ENCODE assay signal across 10 cellular contexts in genomic region chr3:31232049-31233040, GRCh38.
A peak's percentile ranks its signal among the peaks of the same experiment; 100 is the strongest.
DNase-seq lines count a peak whose midpoint lies in the region; ATAC-seq, FAIRE-seq and TF ChIP-seq lines count a peak whose summit lies in the region.
"Had no signal": no experiment of that assay in that cellular context is flagged by ENCODE, and none has a peak within 500 bp of the region (broad histone marks: within the 10 kb centered on the region; RNA-seq: fewer than 3 reads in every experiment).

No MANE protein-coding gene starts in this region.

- dilution Hi-C loops in mammary epithelial cell (cut with HindIII; ENCODE audit: low sequenced_read_pairs), result no loop called here

- H2AFZ ChIP-seq in OCI-LY3 (ENCODE audit: low read depth, low read length) (peak overlapping the region; percentile 41), mammary epithelial cell (ENCODE audit: low read depth, low read length) (no peak overlapping the region)

- DNase-seq in NCI-H2107 treated with DMSO at 0.1 percent for 48 hours (lab: John Stamatoyannopoulos, UW; ENCODE audit: unreplicated experiment) (no peak), mammary epithelial cell (no peak), HTR-8/SVneo (ENCODE audit: insufficient read length, low spot score) (no peak), substantia nigra (lab: John Stamatoyannopoulos, UW) (no peak)
- DNase-seq: COR-L47 had no signal

- in situ Hi-C loops in mammary epithelial cell (cut with MboI; ENCODE audit: low sequenced_read_pairs in 2 of 2), result no loop called here

- H4K20me1 ChIP-seq in BLaER1 treated with 17β-estradiol and CSF1 and Interleukin-3, amounts not matched to agents 10 nM and 100 nM, result no peaks in the 10 kb centered on the region
- no peaks in the 10 kb centered on the region for H4K20me1 ChIP-seq in OCI-LY3 (ENCODE audit: insufficient read depth, low read length)
- no peaks in the 10 kb centered on the region for H4K20me1 ChIP-seq in mammary epithelial cell (ENCODE audit: insufficient read depth, low read length)

- intact Hi-C loops in mammary epithelial cell (cut with micrococcal nuclease), result no loop called here

- H3K9me3 ChIP-seq in BLaER1 treated with 17β-estradiol and CSF1 and Interleukin-3, amounts not matched to agents 10 nM and 100 nM (replicated peaks in 1 of 11), result peaks cover 0 to 63% (median 31%) of the 10 kb centered on the region in 11 experiments; a peak in 18 of 22 replicates
- no peaks in the 10 kb centered on the region for H3K9me3 ChIP-seq in OCI-LY3 (ENCODE audit: insufficient read depth, low read length)
- H3K9me3 ChIP-seq in gastroesophageal sphincter, result no peaks in the 10 kb centered on the region
- H3K9me3 ChIP-seq in mammary epithelial cell (replicated peaks; ENCODE audit: insufficient read depth, low read length), result no peaks in the 10 kb centered on the region
- H3K9me3 ChIP-seq: body of pancreas had no signal

- no peak for FAIRE-seq in HTR-8/SVneo (lab: Jason Lieb, UNC)

- no TSS peak for BruUV-seq in mammary epithelial cell (replicated peaks; lab: Mats Ljungman, UMichigan)

- CTCF ChIA-PET in mammary epithelial cell (lab: Charles Lee; ENCODE audit: low non-redundant PET), result interaction anchor here (0.6 kb wide), 1 partner anchor 224 kb away, joined by 3 read pairs; no protein-coding TSS in a partner anchor

- peak overlapping the region in 8 of 10 experiments; percentile 22 to 46 (median 40); a peak in 10 of 20 replicates for H3K4me3 ChIP-seq in BLaER1 treated with 17β-estradiol and CSF1 and Interleukin-3, amounts not matched to agents 10 nM and 100 nM
- H3K4me3 ChIP-seq in OCI-LY3 (ENCODE audit: low read length), result peak overlapping the region; percentile 18
- no peak overlapping the region for H3K4me3 ChIP-seq in gastroesophageal sphincter
- no peak overlapping the region for H3K4me3 ChIP-seq in mammary epithelial cell (replicated peaks in 1 of 3; ENCODE audit: insufficient read depth in 1 of 3, low read depth in 2 of 3, low read length in 3 of 3)
- H3K4me3 ChIP-seq: body of pancreas had no signal

- TF ChIP-seq CTCF in OCI-LY3 (IDR thresholded peaks at IDR 0.05; ENCODE audit: low read depth, low read length), result no peak
- no peak for TF ChIP-seq CTCF in gastroesophageal sphincter (IDR thresholded peaks at IDR 0.05)
- no peak for TF ChIP-seq CTCF in mammary epithelial cell (conservative IDR thresholded peaks at IDR 0.05 in 1 of 2, IDR thresholded peaks at IDR 0.05 in 1 of 2; ENCODE audit: extremely low read depth in 1 of 2, insufficient read depth in 1 of 2, low read depth in 1 of 2, low read length in 2 of 2)

- no peaks in the 10 kb centered on the region for H3K27me3 ChIP-seq in BLaER1 treated with 17β-estradiol and CSF1 and Interleukin-3, amounts not matched to agents 10 nM and 100 nM
- H3K27me3 ChIP-seq in OCI-LY3 (ENCODE audit: low read depth, low read length) (no peaks in the 10 kb centered on the region), gastroesophageal sphincter (no peaks in the 10 kb centered on the region), mammary epithelial cell (ENCODE audit: insufficient read depth, low read length) (peaks cover 1% of the 10 kb centered on the region)
- H3K27me3 ChIP-seq: body of pancreas had no signal

- ATAC-seq in GM21526 (IDR thresholded peaks at IDR 0.05; ENCODE audit: low FRiP score, unreplicated experiment), result peak; percentile 47
- ATAC-seq in gastroesophageal sphincter, result peak; percentile 44
- ATAC-seq: body of pancreas had no signal

- no peak for TF ChIP-seq EP300 in gastroesophageal sphincter (IDR thresholded peaks at IDR 0.05)

- no peaks in the 10 kb centered on the region for H3K79me2 ChIP-seq in OCI-LY3 (ENCODE audit: low read length)
- no peaks in the 10 kb centered on the region for H3K79me2 ChIP-seq in mammary epithelial cell (ENCODE audit: insufficient read depth, low read length)

- peak overlapping the region; percentile 71 to 87 (median 77) for H3K4me2 ChIP-seq in BLaER1 treated with 17β-estradiol and CSF1 and Interleukin-3, amounts not matched to agents 10 nM and 100 nM
- H3K4me2 ChIP-seq in OCI-LY3 (ENCODE audit: low read length) (peak overlapping the region; percentile 61), mammary epithelial cell (ENCODE audit: insufficient read depth, low read depth, low read length) (no peak overlapping the region)

- H3K36me3 ChIP-seq in BLaER1 treated with 17β-estradiol and CSF1 and Interleukin-3, amounts not matched to agents 10 nM and 100 nM, result no peaks in the 10 kb centered on the region
- H3K36me3 ChIP-seq in OCI-LY3 (replicated peaks; ENCODE audit: low read depth, low read length) (no peaks in the 10 kb centered on the region), gastroesophageal sphincter (no peaks in the 10 kb centered on the region), mammary epithelial cell (ENCODE audit: insufficient read depth, low read length) (no peaks in the 10 kb centered on the region)

- peak overlapping the region; percentile 60 to 79 (median 70); a peak in 21 of 22 replicates for H3K27ac ChIP-seq in BLaER1 treated with 17β-estradiol and CSF1 and Interleukin-3, amounts not matched to agents 10 nM and 100 nM
- H3K27ac ChIP-seq in OCI-LY3 (ENCODE audit: low read length) (peak overlapping the region; percentile 72), gastroesophageal sphincter (peak overlapping the region in 1 of 4 donors; percentile 20), mammary epithelial cell (ENCODE audit: insufficient read depth, low read depth, low read length) (no peak overlapping the region), substantia nigra (ENCODE audit: low read depth, low read length, poor library complexity, severe bottlenecking) (no peak overlapping the region)

- peak overlapping the region in 9 of 11 experiments; percentile 3 to 59 (median 34); a peak in 14 of 22 replicates for H3K9ac ChIP-seq in BLaER1 treated with 17β-estradiol and CSF1 and Interleukin-3, amounts not matched to agents 10 nM and 100 nM
- H3K9ac ChIP-seq in OCI-LY3 (ENCODE audit: low read length), result peak overlapping the region; percentile 17; the same call in 1 of the 2 replicates
- H3K9ac ChIP-seq in mammary epithelial cell (ENCODE audit: insufficient read depth, low read length), result no peak overlapping the region

- TF ChIP-seq POLR2A in gastroesophageal sphincter (IDR thresholded peaks at IDR 0.05), result no peak

- peaks cover 56 to 70% (median 60%) of the 10 kb centered on the region in 10 experiments for H3K4me1 ChIP-seq in BLaER1 treated with 17β-estradiol and CSF1 and Interleukin-3, amounts not matched to agents 10 nM and 100 nM
- peaks cover 55% of the 10 kb centered on the region for H3K4me1 ChIP-seq in OCI-LY3 (ENCODE audit: low read length)
- H3K4me1 ChIP-seq in gastroesophageal sphincter, result no peaks in the 10 kb centered on the region
- H3K4me1 ChIP-seq in mammary epithelial cell (ENCODE audit: insufficient read depth, low read length), result no peaks in the 10 kb centered on the region
- H3K4me1 ChIP-seq: body of pancreas had no signal

- 85 to 93% methylated on average over 7 to 10 of the region's 12 CpGs for whole genome bisulfite sequencing in gastroesophageal sphincter (ENCODE audit: low coverage in 1 of 2), 2 donors
- WGBS in mammary epithelial cell (ENCODE audit: low coverage, missing lambda C conversion rate), result 92% methylated on average over 12 of the region's 12 CpGs

Comparison
In these comparisons a context has a peak if more than half of its experiments do, and no peak if none do; other contexts are left out.
1. H3K27ac ChIP-seq: peak in BLaER1 treated with 17β-estradiol and CSF1 and Interleukin-3, amounts not matched to agents 10 nM and 100 nM (11 of 11) and OCI-LY3 (single experiment); none in mammary epithelial cell (single experiment) and substantia nigra (single experiment).
2. H3K4me3 ChIP-seq: peak in BLaER1 treated with 17β-estradiol and CSF1 and Interleukin-3, amounts not matched to agents 10 nM and 100 nM (8 of 10) and OCI-LY3 (single experiment); none in gastroesophageal sphincter (0 of 2) and mammary epithelial cell (0 of 3).